1 cellular context compared by ENCODE assay signal in the genomic region with DNA sequence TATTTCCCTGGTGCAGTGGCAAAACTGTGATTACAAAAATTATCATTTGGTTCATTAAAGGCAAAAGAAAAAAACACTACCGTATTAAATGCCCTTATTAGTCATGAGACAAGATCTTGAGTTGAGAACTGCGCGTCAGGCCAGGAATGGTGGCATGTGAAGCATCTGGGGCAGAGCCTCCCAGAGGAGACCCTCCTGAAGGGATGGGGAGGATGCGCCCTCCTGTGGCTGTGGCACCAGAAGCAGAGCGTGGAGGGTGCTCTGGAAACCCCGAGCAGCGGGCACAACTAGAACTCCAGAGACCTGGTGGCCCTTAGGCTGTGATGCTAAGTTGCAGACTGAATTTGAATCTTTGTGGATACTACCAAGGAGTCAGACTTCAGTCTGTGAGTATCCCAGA.
TF ChIP-seq lines count a peak whose summit lies in the region.

No MANE protein-coding gene starts in this region.

TF ChIP-seq in H1, 55 proteins besides CTCF, POLR2A, EP300 and RAD21:
- TF ChIP-seq CTBP2 (IDR thresholded peaks at IDR 0.05; ENCODE audit: borderline replicate concordance, insufficient read depth, insufficient read length, low read length), result no peak
- no peak for TF ChIP-seq SP4 (IDR thresholded peaks at IDR 0.05; ENCODE audit: low read length)
- no peak for TF ChIP-seq SUZ12 (IDR thresholded peaks at IDR 0.05; ENCODE audit: low read length)
- TF ChIP-seq, protein P1, sequence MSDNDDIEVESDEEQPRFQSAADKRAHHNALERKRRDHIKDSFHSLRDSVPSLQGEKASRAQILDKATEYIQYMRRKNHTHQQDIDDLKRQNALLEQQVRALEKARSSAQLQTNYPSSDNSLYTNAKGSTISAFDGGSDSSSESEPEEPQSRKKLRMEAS (IDR thresholded peaks at IDR 0.05), result no peak
- no peak for TF ChIP-seq TAF1 (IDR thresholded peaks at IDR 0.05; ENCODE audit: low read depth, low read length)
- no peak for TF ChIP-seq SIX5 (IDR thresholded peaks at IDR 0.05; ENCODE audit: low read depth, low read length)
- TF ChIP-seq FOSL1 (IDR thresholded peaks at IDR 0.05; ENCODE audit: insufficient read depth, low read depth, low read length), result no peak
- TF ChIP-seq CEBPB (IDR thresholded peaks at IDR 0.05; ENCODE audit: low read depth, low read length), result no peak
- no peak for TF ChIP-seq NRF1 (IDR thresholded peaks at IDR 0.05; ENCODE audit: low read depth, low read length)
TF ChIP-seq in H1: peak in this region for 0.
